In the genomic region with DNA sequence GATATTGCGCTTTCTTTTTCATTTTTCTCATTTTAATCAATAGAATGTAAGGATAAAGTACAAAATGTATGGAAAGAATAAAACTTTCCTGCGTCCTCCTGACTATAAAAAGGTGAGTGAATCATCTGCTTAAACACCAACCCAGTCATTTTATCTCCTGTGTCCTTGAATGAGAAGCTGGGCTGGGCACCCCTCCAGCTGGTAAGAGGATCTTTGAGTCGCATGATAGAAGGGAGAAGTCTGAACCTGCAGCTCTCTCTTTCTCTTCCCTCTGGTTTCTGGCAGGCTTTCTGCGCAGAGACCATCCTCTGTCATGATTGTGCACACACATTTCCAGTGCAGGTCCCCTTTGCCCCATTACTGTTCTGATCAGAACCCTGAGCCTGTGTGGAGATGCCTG, we compare ENCODE assay signal across 11 cellular contexts. TPM values are rescaled to one million over a fixed set of nuclear protein-coding genes. Genes with fewer than 3 reads are reported as not detected.
A peak's percentile ranks its signal among the peaks of the same experiment; 100 is the strongest.
DNase-seq lines count a peak whose midpoint lies in the region; ATAC-seq, FAIRE-seq and TF ChIP-seq lines count a peak whose summit lies in the region.
"Had no signal": no experiment of that assay in that cellular context is flagged by ENCODE, and none has a peak within 500 bp of the region (broad histone marks: within the 10 kb centered on the region; RNA-seq: fewer than 3 reads in every experiment).

No MANE protein-coding gene starts in this region.

- H3K79me2 ChIP-seq in GM12878 (ENCODE audit: control insufficient read depth, insufficient read depth, low read length) = no peaks in the 10 kb centered on the region; the same call in 1 of the 2 replicates

- peak overlapping the region; percentile 46 for H3K9ac ChIP-seq in GM12878 (ENCODE audit: control insufficient read depth, insufficient read depth, low read length)

- RAD21 ChIA-PET in GM12878 (lab: Charles Lee; ENCODE audit: unreplicated experiment) = interaction anchor here (0.7 to 3.4 kb wide), 8 partner anchors 25 to 76 kb away, joined by 3 to 15 read pairs (median 4); partner anchors contain the start of gene AKIRIN2

- POLR2A ChIA-PET in GM12878 (lab: Charles Lee) = interaction anchor here (0.7 to 2.5 kb wide), 6 partner anchors 8 to 74 kb away, joined by 3 to 19 read pairs (median 8); partner anchors contain the start of gene AKIRIN2

- H2AFZ ChIP-seq in GM12878 (ENCODE audit: control insufficient read depth, low read depth, low read length) = peak overlapping the region; percentile 66

- no TSS peak for BruUV-seq in GM12878 (replicated peaks; lab: Mats Ljungman, UMichigan)

- H3K4me1 ChIP-seq in GM12878 (ENCODE audit: control insufficient read depth, insufficient read depth, low read length) (peaks cover 42% of the 10 kb centered on the region), mucosa of descending colon (ENCODE audit: low read depth) (peaks cover 32% of the 10 kb centered on the region)

- ATAC-seq in GM12878 (peak; percentile 9), mucosa of descending colon (peak; percentile 21), HG02884 (IDR thresholded peaks at IDR 0.05; ENCODE audit: unreplicated experiment) (no peak), HG02973 (IDR thresholded peaks at IDR 0.05; ENCODE audit: unreplicated experiment) (no peak)

- peak overlapping the region; percentile 20; the same call in 1 of the 2 replicates for H3K4me3 ChIP-seq in GM12878
- no peak overlapping the region for H3K4me3 ChIP-seq in mucosa of descending colon
- H3K4me3 ChIP-seq: thoracic aorta had no signal

- H4K20me1 ChIP-seq in GM12878 (ENCODE audit: control insufficient read depth, insufficient read depth) = no peaks in the 10 kb centered on the region

- WGBS in GM12878 (ENCODE audit: insufficient coverage, insufficient replicate concordance, low lambda C conversion rate, missing lambda C conversion rate) = 71% methylated on average over 4 of the region's 4 CpGs

- no peak for TF ChIP-seq RAD21 in GM12878 (IDR thresholded peaks at IDR 0.05; ENCODE audit: insufficient read depth, low read depth, low read length)

- H3K4me2 ChIP-seq in GM12878 (ENCODE audit: control insufficient read depth, insufficient read depth) = peak overlapping the region; percentile 78

- CTCF ChIA-PET in GM12878 (lab: Yijun Ruan, JAX) = interaction anchor here (1.4 kb wide), 1 partner anchor 1141 kb away, joined by 3 read pairs; no protein-coding TSS in a partner anchor

- intact Hi-C loops in GM12878 (cut with micrococcal nuclease; ENCODE audit: unreplicated experiment) (loop anchor here (2.0 to 5.0 kb wide), 2 partner anchors 26 to 33 kb away; no protein-coding TSS in a partner anchor), mucosa of descending colon (cut with DNase I, micrococcal nuclease) (no loop called here)

- H3K36me3 ChIP-seq in GM12878 (ENCODE audit: control insufficient read depth in 2 of 2, insufficient read depth in 2 of 2, low read length in 1 of 2) (no peaks in the 10 kb centered on the region), mucosa of descending colon (ENCODE audit: low read depth) (no peaks in the 10 kb centered on the region)
- H3K36me3 ChIP-seq: thoracic aorta had no signal

- H3K9me3 ChIP-seq in GM12878 (replicated peaks; ENCODE audit: control insufficient read depth, insufficient read depth, low read length) (no peaks in the 10 kb centered on the region; the same call in 2 of the 3 replicates), mucosa of descending colon (no peaks in the 10 kb centered on the region)
- H3K9me3 ChIP-seq: thoracic aorta had no signal

- FAIRE-seq in GM12878 (lab: Jason Lieb, UNC) (no peak), D721Med (lab: Jason Lieb, UNC) (no peak)

- H3K27ac ChIP-seq in GM12878 (ENCODE audit: control insufficient read depth, insufficient read depth) = peak overlapping the region; percentile 79
- H3K27ac ChIP-seq: thoracic aorta, VCaP had no signal

- TF ChIP-seq EP300 in GM12878 (IDR thresholded peaks at IDR 0.05; ENCODE audit: borderline replicate concordance in 1 of 2, control insufficient read depth in 1 of 2, low read depth in 2 of 2, low read length in 2 of 2) = no peak

- no peaks in the 10 kb centered on the region for H3K27me3 ChIP-seq in GM12878 (replicated peaks in 1 of 2; ENCODE audit: control insufficient read depth in 2 of 2, insufficient read depth in 2 of 2, low read length in 1 of 2)

- in situ Hi-C loops in GM12878 (cut with MboI) = no loop called here

- peak; percentile 10 for DNase-seq in Daoy (ENCODE audit: low read depth)
- peak; percentile 46 for DNase-seq in NCI-H2029 treated with DMSO at 0.1 percent for 48 hours (lab: John Stamatoyannopoulos, UW)
- DNase-seq in GM12878 (ENCODE audit: low read depth, low spot score) = no peak
- DNase-seq in mucosa of descending colon = peak in 2 of 3 donors; percentile 49 to 55
- DNase-seq in cerebellum (ENCODE audit: low spot score) = no peak
- no peak for DNase-seq in D721Med (ENCODE audit: insufficient read length, low spot score)
- DNase-seq: Calu3 had no signal

- TF ChIP-seq CTCF in GM12878 (IDR thresholded peaks at IDR 0.05 in 2 of 3, conservative IDR thresholded peaks at IDR 0.05 in 1 of 3; ENCODE audit: control insufficient read depth in 2 of 3, extremely low read depth in 1 of 3, insufficient read depth in 1 of 3, low read depth in 3 of 3, low read length in 3 of 3) = no peak
- no peak for TF ChIP-seq CTCF in mucosa of descending colon (IDR thresholded peaks at IDR 0.05)
- TF ChIP-seq CTCF in D721Med (IDR thresholded peaks at IDR 0.05; ENCODE audit: insufficient read depth, missing control alignments) = no peak

- no peak for TF ChIP-seq POLR2A in GM12878 (IDR thresholded peaks at IDR 0.05; ENCODE audit: low read depth, low read length)

- SMC1A ChIA-PET in GM12878 (lab: Charles Lee; ENCODE audit: uncharacterized antibody, unreplicated experiment) = interaction anchor here (0.7 to 2.5 kb wide), 12 partner anchors 9 to 68 kb away, joined by 3 to 14 read pairs (median 6); partner anchors contain the start of gene AKIRIN2

TF ChIP-seq in GM12878, 131 proteins besides CTCF, POLR2A, EP300 and RAD21:
- no peak for TF ChIP-seq ZBED1 (IDR thresholded peaks at IDR 0.05; ENCODE audit: borderline replicate concordance)

RNA-seq across cellular contexts. Expression of gene AKIRIN2, which starts 28.3 kb away (rescaled TPM):
- total RNA-seq in Daoy (2014; rRNA removed; shearing (Covaris generic)) = 14.6 and 15.6 TPM in 2 replicates
- 105 and 137 TPM in 2 replicates for total RNA-seq in GM12878 (2013; cell fraction: nucleolus; rRNA removed)
- total RNA-seq in GM12878 (2014; rRNA removed) (28.4 and 32.9 TPM in 2 replicates), GM12878 (2014; rRNA removed; fragmentation: Illumina TruSeq; extraction: Trizol) (21.9 and 23.7 TPM in 2 replicates), GM12878 (2021) (71.6 and 74.4 TPM in 2 replicates), mucosa of descending colon (10 to 100 TPM; 32.3 to 41.0 (median 33.2) TPM), cerebellum (48.5 TPM)
- polyA plus RNA-seq in GM12878 (2011; ENCODE audit: low read depth) = 30.6 TPM
- polyA plus RNA-seq in GM12878 (2011; rRNA removed) (40.1 and 62.9 TPM in 2 replicates), GM12878 (2014; fragmentation: Illumina TruSeq; extraction: Trizol) (39.3 and 46.5 TPM in 2 replicates), GM12878 (2014; fragmentation: Nextera tagmentation; extraction: Ambion mirVana) (10 to 100 TPM; 12.7 to 16.8 TPM), GM12878 (2014; rRNA removed) (45.0 and 49.0 TPM in 2 replicates), GM12878 (2016; fragmentation: Nextera tagmentation; extraction: Ambion mirVana) (10 to 100 TPM; 79.2 to 82.2 TPM)
- polyA plus RNA-seq in GM12878 (2011; cell fraction: cytosol; rRNA removed) = 20.0 and 28.1 TPM in 2 replicates
- 50.6 and 56.0 TPM in 2 replicates for polyA plus RNA-seq in GM12878 (2011; cell fraction: nucleus; rRNA removed)
- 64.1 and 73.9 TPM in 2 replicates for polyA plus RNA-seq in GM12878 (2012)
- 8.4 and 14.7 TPM in 2 replicates for polyA minus RNA-seq in GM12878 (2011; rRNA and poly(A)+ RNA removed)
- polyA minus RNA-seq in GM12878 (2011; cell fraction: cytosol; rRNA and poly(A)+ RNA removed) = 18.0 and 18.7 TPM in 2 replicates
- polyA minus RNA-seq in GM12878 (2011; cell fraction: nucleus; rRNA and poly(A)+ RNA removed) = 43.9 and 77.4 TPM in 2 replicates

Comparison
In these comparisons a context has a peak if more than half of its experiments do, and no peak if none do; other contexts are left out.
1. DNase-seq: peak in Daoy (single experiment), NCI-H2029 treated with DMSO at 0.1 percent for 48 hours (single experiment) and mucosa of descending colon (2 of 3); none in GM12878 (single experiment), cerebellum (single experiment) and D721Med (single experiment).
2. ATAC-seq: peak in GM12878 (single experiment) and mucosa of descending colon (single experiment); none in HG02884 (single experiment) and HG02973 (single experiment).